ENCODE assay signal across 1 cellular context in genomic region chr2:85753525-85754312, GRCh38.
TF ChIP-seq lines count a peak whose summit lies in the region.

TSS of gene ATOH8 (plus strand) at chr2:85753991. CDS start at chr2:85754190, 199 bp downstream.

TF ChIP-seq in H1, 55 proteins besides CTCF, POLR2A, EP300 and RAD21 (continued from another document):
- TF ChIP-seq CHD7 (IDR thresholded peaks at IDR 0.05; ENCODE audit: insufficient replicate concordance, low read length) (no peak), ATF2 (IDR thresholded peaks at IDR 0.05; ENCODE audit: low read length) (no peak), JUN (IDR thresholded peaks at IDR 0.05; ENCODE audit: low read depth, low read length) (no peak), USF2 (IDR thresholded peaks at IDR 0.05; ENCODE audit: low read length) (peak; percentile 44; the same call in 1 of the 2 replicates), MAX (IDR thresholded peaks at IDR 0.05) (peak; percentile 70), RBBP5 (IDR thresholded peaks at IDR 0.05; ENCODE audit: borderline replicate concordance, low read depth, low read length) (peak; percentile 45; the same call in 1 of the 2 replicates), ZNF274 (IDR thresholded peaks at IDR 0.05; ENCODE audit: borderline replicate concordance, extremely low read depth, low read length) (no peak), JUND (IDR thresholded peaks at IDR 0.05; ENCODE audit: low read length) (no peak), SUZ12 (IDR thresholded peaks at IDR 0.05; ENCODE audit: low read length) (no peak), YY1 (IDR thresholded peaks at IDR 0.05; ENCODE audit: low read depth, low read length) (no peak), TCF12 (IDR thresholded peaks at IDR 0.05; ENCODE audit: low read depth, low read length) (no peak), POLR2AphosphoS5 (IDR thresholded peaks at IDR 0.05; ENCODE audit: low read depth, low read length) (no peak)
TF ChIP-seq in H1: peak in this region for 6.
